In the genomic region with DNA sequence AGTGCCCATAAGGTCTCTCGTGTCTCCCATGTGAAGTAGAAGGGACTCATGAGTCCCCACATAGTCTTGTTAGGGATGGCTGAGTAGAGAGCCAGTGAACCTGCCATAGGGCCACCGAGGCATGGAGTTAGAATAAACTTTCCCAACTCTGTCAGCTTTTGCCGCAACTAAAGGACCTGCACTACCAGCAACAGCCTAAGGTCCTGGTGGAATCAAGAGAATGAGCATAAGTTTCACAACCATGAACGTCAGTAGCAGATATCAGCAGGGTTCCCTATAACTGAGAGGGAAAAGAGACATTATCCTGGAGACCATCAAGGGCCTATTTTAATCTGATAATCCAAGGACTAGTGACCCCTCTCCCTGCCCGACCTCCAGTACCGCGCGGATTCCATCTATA, we compare ENCODE assay signal across 22 cellular contexts.
"Had no signal": no experiment of that assay in that cellular context is flagged by ENCODE, and none has a peak within 500 bp of the region (broad histone marks: within the 10 kb centered on the region; RNA-seq: fewer than 3 reads in every experiment).

No MANE protein-coding gene starts in this region.

- DNase-seq: activated CD4-positive, alpha-beta memory T cell treated with anti-CD3 and anti-CD28 coated beads, Interleukin-2, amount 10 ng/mL, durations not matched to agents 7 days and 5 days; activated CD4-positive, alpha-beta T cell treated with anti-CD3 and anti-CD28 coated beads for 36 hours; activated CD4-positive, alpha-beta T cell treated with anti-CD3 and anti-CD28 coated beads, Interleukin-2, amount 50 U/mL, for 1 hour; activated gamma-delta T cell treated with Interleukin-2 at 50 U/mL for 16 hours; activated naive CD4-positive, alpha-beta T cell treated with anti-CD3 and anti-CD28 coated beads, Interleukin-2, amount 10 ng/mL, durations not matched to agents 7 days and 5 days; activated naive CD8-positive, alpha-beta T cell treated with anti-CD3 and anti-CD28 coated beads for 36 hours; activated T-cell treated with anti-CD3 and anti-CD28 coated beads, Interleukin-2, amount 50 U/mL, for 72 hours; cerebellar nuclear complex; MM.1S; NCI-H1105; NCI-H1436; NCI-H1694 treated with DMSO at 0.1 percent for 48 hours; NCI-H2029 treated with DMSO at 0.1 percent for 48 hours; NCI-H345; NCI-H510A; NK-92 treated with Interleukin-12 subunit alpha and Interleukin-12 subunit beta, amount 100 ng/mL, for 24 hours; PC-3; SHP77 treated with DMSO at 0.1 percent for 48 hours; T-cell; WERI-Rb-1 had no signal

- H3K27ac ChIP-seq: SK-N-MC, WERI-Rb-1 had no signal

- H3K27me3 Mint-ChIP-seq: activated CD4-positive, alpha-beta memory T cell treated with anti-CD3 and anti-CD28 coated beads, Interleukin-2, amount 10 ng/mL, durations not matched to agents 7 days and 5 days; activated CD4-positive, alpha-beta T cell treated with anti-CD3 and anti-CD28 coated beads for 36 hours; activated naive CD4-positive, alpha-beta T cell treated with anti-CD3 and anti-CD28 coated beads, Interleukin-2, amount 10 ng/mL, durations not matched to agents 7 days and 5 days; activated naive CD8-positive, alpha-beta T cell treated with anti-CD3 and anti-CD28 coated beads for 36 hours; T-cell had no signal

- H3K27ac Mint-ChIP-seq: activated CD4-positive, alpha-beta memory T cell treated with anti-CD3 and anti-CD28 coated beads, Interleukin-2, amount 10 ng/mL, durations not matched to agents 7 days and 5 days; activated CD4-positive, alpha-beta T cell treated with anti-CD3 and anti-CD28 coated beads for 36 hours; activated naive CD4-positive, alpha-beta T cell treated with anti-CD3 and anti-CD28 coated beads, Interleukin-2, amount 10 ng/mL, durations not matched to agents 7 days and 5 days; activated naive CD8-positive, alpha-beta T cell treated with anti-CD3 and anti-CD28 coated beads for 36 hours; activated T-cell treated with anti-CD3 and anti-CD28 coated beads, Interleukin-2, amount 50 U/mL, for 72 hours; activated T-helper 2 cell treated with anti-CD3 and anti-CD28 coated beads, Interferon-gamma antibody, Interleukin-2, Interleukin-4, amounts not matched to agents 10 μg/mL and 5 μg/mL and 100 μg/mL, durations not matched to agents 14 hours and 24 hours and 36 hours; T-cell had no signal

- H3K9me3 Mint-ChIP-seq: activated CD4-positive, alpha-beta memory T cell treated with anti-CD3 and anti-CD28 coated beads, Interleukin-2, amount 10 ng/mL, durations not matched to agents 7 days and 5 days; T-cell had no signal

- H3K4me3 ChIP-seq: SK-N-MC had no signal

- H3K36me3 Mint-ChIP-seq: activated naive CD4-positive, alpha-beta T cell treated with anti-CD3 and anti-CD28 coated beads, Interleukin-2, amount 10 ng/mL, durations not matched to agents 7 days and 5 days; T-cell had no signal

- H3K4me3 Mint-ChIP-seq: activated CD4-positive, alpha-beta memory T cell treated with anti-CD3 and anti-CD28 coated beads, Interleukin-2, amount 10 ng/mL, durations not matched to agents 7 days and 5 days; activated CD4-positive, alpha-beta T cell treated with anti-CD3 and anti-CD28 coated beads for 36 hours; activated naive CD4-positive, alpha-beta T cell treated with anti-CD3 and anti-CD28 coated beads, Interleukin-2, amount 10 ng/mL, durations not matched to agents 7 days and 5 days; activated naive CD8-positive, alpha-beta T cell treated with anti-CD3 and anti-CD28 coated beads for 36 hours; activated T-cell treated with anti-CD3 and anti-CD28 coated beads, Interleukin-2, amount 50 U/mL, for 72 hours; T-cell had no signal

- H3K36me3 ChIP-seq: WERI-Rb-1 had no signal
